In the genomic region with DNA sequence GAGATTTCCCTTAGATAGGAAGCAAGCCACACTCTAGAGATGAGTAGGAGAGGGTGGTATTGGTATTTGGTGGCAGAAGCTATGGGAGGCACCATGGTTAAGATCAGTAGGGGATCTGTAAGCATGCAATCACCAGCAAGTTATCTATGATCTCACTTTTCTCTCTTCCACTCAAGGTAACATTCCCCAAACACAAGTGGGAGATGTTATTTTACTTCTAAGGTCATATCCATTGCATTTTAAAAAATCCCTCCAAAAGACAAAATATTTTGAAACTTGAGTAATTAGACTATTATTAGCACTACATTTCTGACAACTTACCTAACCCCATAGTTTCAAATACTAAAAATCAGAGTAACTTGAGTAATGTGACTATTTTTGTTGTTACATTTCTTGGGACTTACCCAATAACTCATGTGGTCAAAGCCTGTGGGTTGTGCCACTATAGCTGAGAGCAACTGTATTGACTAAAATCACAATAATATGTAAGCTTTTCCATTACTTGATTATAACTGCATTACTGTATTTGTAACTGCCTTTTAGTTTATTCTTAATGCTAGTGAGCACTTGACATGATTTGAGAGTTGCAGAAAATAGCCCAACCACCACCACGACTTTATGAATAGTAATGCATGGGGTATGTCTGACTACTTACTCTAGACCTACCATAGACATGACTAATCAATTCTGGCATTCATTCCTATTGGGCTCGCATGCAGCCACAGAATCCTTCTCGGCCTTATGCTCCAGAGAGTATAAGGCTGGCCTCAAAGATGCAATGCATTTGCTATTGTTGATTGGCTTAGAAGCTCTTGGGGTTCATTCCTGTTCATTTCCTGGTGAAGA, we compare ENCODE assay signal across 11 cellular contexts.
A peak's percentile ranks its signal among the peaks of the same experiment; 100 is the strongest.
DNase-seq lines count a peak whose midpoint lies in the region; ATAC-seq and TF ChIP-seq lines count a peak whose summit lies in the region.
"Had no signal": no experiment of that assay in that cellular context is flagged by ENCODE, and none has a peak within 500 bp of the region (broad histone marks: within the 10 kb centered on the region; RNA-seq: fewer than 3 reads in every experiment).

No MANE protein-coding gene starts in this region.

- CTCF ChIA-PET in Calu3 (lab: Charles Lee) = no interaction called here
- CTCF ChIA-PET in activated CD8-positive, alpha-beta T cell treated with anti-CD3 and anti-CD28 coated beads for 36 hours (lab: Charles Lee) = no interaction called here

- no peak for TF ChIP-seq CTCF in GM13977 (IDR thresholded peaks at IDR 0.05; ENCODE audit: extremely low read depth, insufficient read depth, missing control alignments)
- TF ChIP-seq CTCF in Calu3 (IDR thresholded peaks at IDR 0.05; ENCODE audit: unreplicated experiment) = no peak
- TF ChIP-seq CTCF in upper lobe of right lung (IDR thresholded peaks at IDR 0.05) = no peak
- TF ChIP-seq CTCF in activated CD8-positive, alpha-beta T cell treated with anti-CD3 and anti-CD28 coated beads for 36 hours (IDR thresholded peaks at IDR 0.05) = no peak

- no TSS peak for BruUV-seq in Calu3 (replicated peaks; lab: Mats Ljungman, UMichigan)

- no peaks in the 10 kb centered on the region for H3K27me3 ChIP-seq in upper lobe of right lung

- H3K36me3 Mint-ChIP-seq in Calu3 (ENCODE audit: insufficient read depth, unreplicated experiment) = no peaks in the 10 kb centered on the region
- H3K36me3 Mint-ChIP-seq in activated CD8-positive, alpha-beta T cell treated with anti-CD3 and anti-CD28 coated beads for 36 hours (ENCODE audit: low read depth) = no peaks in the 10 kb centered on the region
- H3K36me3 Mint-ChIP-seq: activated naive CD4-positive, alpha-beta T cell treated with anti-CD3 and anti-CD28 coated beads, Interleukin-2, amount 50 U/mL, for 72 hours had no signal

- no peaks in the 10 kb centered on the region for H3K4me1 ChIP-seq in upper lobe of right lung

- intact Hi-C loops in Calu3 (cut with micrococcal nuclease; ENCODE audit: unreplicated experiment) = no loop called here
- intact Hi-C loops in left ventricle myocardium superior (cut with micrococcal nuclease) = no loop called here
- intact Hi-C loops in upper lobe of right lung (cut with DNase I) = no loop called here
- intact Hi-C loops in activated CD8-positive, alpha-beta T cell treated with anti-CD3 and anti-CD28 coated beads for 36 hours (cut with micrococcal nuclease) = no loop called here

- no peaks in the 10 kb centered on the region for H3K27me3 Mint-ChIP-seq in Calu3 (ENCODE audit: unreplicated experiment)
- H3K27me3 Mint-ChIP-seq in activated CD8-positive, alpha-beta T cell treated with anti-CD3 and anti-CD28 coated beads for 36 hours = no peaks in the 10 kb centered on the region

- POLR2A ChIA-PET in activated CD8-positive, alpha-beta T cell treated with anti-CD3 and anti-CD28 coated beads for 36 hours (lab: Charles Lee) = no interaction called here

- no peak overlapping the region for H3K27ac Mint-ChIP-seq in Calu3 (ENCODE audit: unreplicated experiment)
- no peak overlapping the region for H3K27ac Mint-ChIP-seq in activated CD8-positive, alpha-beta T cell treated with anti-CD3 and anti-CD28 coated beads for 36 hours
- H3K27ac Mint-ChIP-seq: activated naive CD4-positive, alpha-beta T cell treated with anti-CD3 and anti-CD28 coated beads, Interleukin-2, amount 50 U/mL, for 72 hours had no signal

- no peaks in the 10 kb centered on the region for H3K9me3 ChIP-seq in upper lobe of right lung

- peak; percentile 80 for ATAC-seq in GM21723 (IDR thresholded peaks at IDR 0.05; ENCODE audit: unreplicated experiment)
- peak; percentile 69 for ATAC-seq in HG03521 (IDR thresholded peaks at IDR 0.05; ENCODE audit: unreplicated experiment)
- ATAC-seq in left ventricle myocardium superior = no peak
- ATAC-seq in upper lobe of right lung = no peak
- no peak for ATAC-seq in activated CD8-positive, alpha-beta T cell treated with anti-CD3 and anti-CD28 coated beads for 36 hours

- peak; percentile 57 for DNase-seq in GM13977 (ENCODE audit: low spot score)
- DNase-seq in islet precursor cell = peak; percentile 58
- DNase-seq in Calu3 = no peak
- DNase-seq in left ventricle myocardium superior = no peak
- DNase-seq in upper lobe of right lung = no peak
- no peak for DNase-seq in activated CD8-positive, alpha-beta T cell treated with anti-CD3 and anti-CD28 coated beads for 36 hours
- DNase-seq: OCI-M1; stimulated activated CD4-positive, alpha-beta T cell treated with anti-CD3 and anti-CD28 coated beads, Interleukin-4, amount 100 ng/mL, for 4 hours had no signal

- in situ Hi-C loops in GM13977 (cut with MboI; ENCODE audit: low pct_unique_long_range_greater_than_20kb, low sequenced_read_pairs, unreplicated experiment) = no loop called here

- no peaks in the 10 kb centered on the region for H3K4me1 Mint-ChIP-seq in Calu3 (ENCODE audit: low read depth, unreplicated experiment)
- no peaks in the 10 kb centered on the region for H3K4me1 Mint-ChIP-seq in activated CD8-positive, alpha-beta T cell treated with anti-CD3 and anti-CD28 coated beads for 36 hours (ENCODE audit: low read depth)

- no peak overlapping the region for H3K27ac ChIP-seq in upper lobe of right lung

- peaks cover 4% of the 10 kb centered on the region for H3K9me3 Mint-ChIP-seq in Calu3 (ENCODE audit: low read depth, unreplicated experiment)
- H3K9me3 Mint-ChIP-seq in activated CD8-positive, alpha-beta T cell treated with anti-CD3 and anti-CD28 coated beads for 36 hours = no peaks in the 10 kb centered on the region

- no peak overlapping the region for H3K4me3 ChIP-seq in upper lobe of right lung

- no peaks in the 10 kb centered on the region for H3K36me3 ChIP-seq in upper lobe of right lung

- no peak overlapping the region for H3K4me3 Mint-ChIP-seq in Calu3 (ENCODE audit: low read depth, unreplicated experiment)
- no peak overlapping the region for H3K4me3 Mint-ChIP-seq in activated CD8-positive, alpha-beta T cell treated with anti-CD3 and anti-CD28 coated beads for 36 hours

Comparison
In these comparisons a context has a peak if more than half of its experiments do, and no peak if none do; other contexts are left out.
1. DNase-seq: peak in GM13977 (single experiment) and islet precursor cell (single experiment); none in Calu3 (single experiment), left ventricle myocardium superior (single experiment), upper lobe of right lung (single experiment) and activated CD8-positive, alpha-beta T cell treated with anti-CD3 and anti-CD28 coated beads for 36 hours (single experiment).
2. ATAC-seq: peak in GM21723 (single experiment) and HG03521 (single experiment); none in left ventricle myocardium superior (single experiment), upper lobe of right lung (single experiment) and activated CD8-positive, alpha-beta T cell treated with anti-CD3 and anti-CD28 coated beads for 36 hours (single experiment).